ENCODE assay signal across 1 cellular context in the genomic region with DNA sequence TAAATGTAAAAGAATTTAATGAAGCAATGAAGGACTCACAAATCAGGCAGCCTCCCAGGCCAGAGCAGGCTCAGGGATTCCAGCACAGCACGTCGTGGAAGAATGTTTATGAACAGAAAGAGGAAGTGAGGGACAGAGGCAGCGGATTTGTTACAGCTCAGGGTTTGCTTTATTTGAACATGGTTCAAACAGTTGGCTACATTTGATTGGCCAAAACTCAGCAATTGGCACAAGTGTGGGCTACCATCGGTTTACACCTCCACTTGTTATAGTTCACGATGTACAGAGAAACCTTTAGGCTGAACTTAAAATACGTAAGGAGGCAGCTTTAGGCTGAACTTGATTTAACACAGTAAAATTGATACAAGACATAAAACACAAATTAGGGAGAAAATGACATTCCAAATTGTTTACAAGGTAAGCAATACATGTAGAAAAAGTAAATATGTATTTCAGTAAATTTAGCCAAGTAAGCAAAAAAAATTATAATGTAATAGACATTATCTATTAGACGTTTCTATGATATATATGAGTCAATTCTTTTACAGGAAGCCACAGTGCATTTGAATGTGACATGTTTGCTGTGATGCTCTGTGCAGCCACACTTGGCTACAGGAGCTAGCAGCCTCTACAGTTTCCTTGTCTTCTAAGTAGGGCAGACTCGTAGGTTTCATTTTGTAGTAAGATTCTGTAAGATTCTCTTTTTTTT.
TF ChIP-seq lines count a peak whose summit lies in the region.

No MANE protein-coding gene starts in this region.

TF ChIP-seq in K562, 482 proteins besides CTCF, POLR2A, EP300 and RAD21 (continued from another document and continues in another):
- TF ChIP-seq ZHX1 (conservative IDR thresholded peaks at IDR 0.05; ENCODE audit: low read length): no peak
- TF ChIP-seq SMARCA4 (IDR thresholded peaks at IDR 0.05): peak; percentile 35; the same call in 1 of the 2 replicates
- 0 out of 4 replicates have a peak, but pooled peaks of 1 of the 2 experiments have one; percentile 36 for TF ChIP-seq SRF (CRISPR knock-in tag; IDR thresholded peaks at IDR 0.05)
- TF ChIP-seq, protein P1, sequence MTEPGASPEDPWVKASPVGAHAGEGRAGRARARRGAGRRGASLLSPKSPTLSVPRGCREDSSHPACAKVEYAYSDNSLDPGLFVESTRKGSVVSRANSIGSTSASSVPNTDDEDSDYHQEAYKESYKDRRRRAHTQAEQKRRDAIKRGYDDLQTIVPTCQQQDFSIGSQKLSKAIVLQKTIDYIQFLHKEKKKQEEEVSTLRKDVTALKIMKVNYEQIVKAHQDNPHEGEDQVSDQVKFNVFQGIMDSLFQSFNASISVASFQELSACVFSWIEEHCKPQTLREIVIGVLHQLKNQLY (CRISPR knock-in tag; conservative IDR thresholded peaks at IDR 0.05): no peak
- TF ChIP-seq MXI1 (IDR thresholded peaks at IDR 0.05; ENCODE audit: low read depth, low read length): no peak
- 0 out of 2 replicates have a peak, but pooled peaks have one; percentile 64 for TF ChIP-seq ZNF76 (CRISPR knock-in tag; IDR thresholded peaks at IDR 0.05; ENCODE audit: borderline replicate concordance)
- TF ChIP-seq CEBPG (CRISPR knock-in tag; IDR thresholded peaks at IDR 0.05): no peak
- no peak for TF ChIP-seq CEBPG (tag; conservative IDR thresholded peaks at IDR 0.05 in 1 of 2, IDR thresholded peaks at IDR 0.05 in 1 of 2)
- TF ChIP-seq CTCFL (IDR thresholded peaks at IDR 0.05; ENCODE audit: borderline replicate concordance, insufficient read depth, low read depth, low read length, poor library complexity, severe bottlenecking): no peak
- 0 out of 2 replicates have a peak, but pooled peaks have one; percentile 32 for TF ChIP-seq ZNF41 (CRISPR knock-in tag; conservative IDR thresholded peaks at IDR 0.05)
- no peak for TF ChIP-seq TRIM24 (IDR thresholded peaks at IDR 0.05)
- TF ChIP-seq SMAD4 (CRISPR knock-in tag; conservative IDR thresholded peaks at IDR 0.05): peak; percentile 50; the same call in 1 of the 2 replicates
- no peak for TF ChIP-seq ZNF174 (CRISPR knock-in tag; IDR thresholded peaks at IDR 0.05)
- TF ChIP-seq BRD9 (IDR thresholded peaks at IDR 0.05; ENCODE audit: low read depth, partially characterized antibody): no peak
- TF ChIP-seq BRD4 (IDR thresholded peaks at IDR 0.05): no peak
- TF ChIP-seq IRF1 (CRISPR knock-in tag; IDR thresholded peaks at IDR 0.05; ENCODE audit: borderline replicate concordance): no peak
- no peak for TF ChIP-seq SREBF1 (IDR thresholded peaks at IDR 0.05; ENCODE audit: borderline replicate concordance, low read depth, low read length)
- TF ChIP-seq GATA2 (CRISPR knock-in tag; IDR thresholded peaks at IDR 0.05): no peak
- TF ChIP-seq SETDB1 (IDR thresholded peaks at IDR 0.05; ENCODE audit: low read length): no peak
- TF ChIP-seq FIP1L1 (IDR thresholded peaks at IDR 0.05; ENCODE audit: low read depth, low read length, poor library complexity, severe bottlenecking): no peak
- peak; percentile 11; the same call in 1 of the 2 replicates for TF ChIP-seq JUND (IDR thresholded peaks at IDR 0.05; ENCODE audit: borderline replicate concordance, low read depth, low read length)
- TF ChIP-seq JUND (tag; IDR thresholded peaks at IDR 0.05; ENCODE audit: borderline replicate concordance, low read depth, low read length): no peak; the same call in 2 of the 3 replicates
- TF ChIP-seq ZNF175 (CRISPR knock-in tag; IDR thresholded peaks at IDR 0.05; ENCODE audit: low read depth): peak; percentile 80; the same call in 1 of the 2 replicates
- TF ChIP-seq CTBP1 (IDR thresholded peaks at IDR 0.05; ENCODE audit: borderline replicate concordance): no peak
- no peak for TF ChIP-seq ZNF354B (CRISPR knock-in tag; IDR thresholded peaks at IDR 0.05)
- TF ChIP-seq, protein P2, sequence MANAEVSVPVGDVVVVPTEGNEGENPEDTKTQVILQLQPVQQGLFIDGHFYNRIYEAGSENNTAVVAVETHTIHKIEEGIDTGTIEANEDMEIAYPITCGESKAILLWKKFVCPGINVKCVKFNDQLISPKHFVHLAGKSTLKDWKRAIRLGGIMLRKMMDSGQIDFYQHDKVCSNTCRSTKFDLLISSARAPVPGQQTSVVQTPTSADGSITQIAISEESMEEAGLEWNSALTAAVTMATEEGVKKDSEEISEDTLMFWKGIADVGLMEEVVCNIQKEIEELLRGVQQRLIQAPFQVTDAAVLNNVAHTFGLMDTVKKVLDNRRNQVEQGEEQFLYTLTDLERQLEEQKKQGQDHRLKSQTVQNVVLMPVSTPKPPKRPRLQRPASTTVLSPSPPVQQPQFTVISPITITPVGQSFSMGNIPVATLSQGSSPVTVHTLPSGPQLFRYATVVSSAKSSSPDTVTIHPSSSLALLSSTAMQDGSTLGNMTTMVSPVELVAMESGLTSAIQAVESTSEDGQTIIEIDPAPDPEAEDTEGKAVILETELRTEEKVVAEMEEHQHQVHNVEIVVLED (CRISPR knock-in tag; IDR thresholded peaks at IDR 0.05): peak; percentile 47; the same call in 1 of the 2 replicates
- TF ChIP-seq NFXL1 (CRISPR knock-in tag; IDR thresholded peaks at IDR 0.05): no peak; the same call in 1 of the 2 replicates
- no peak for TF ChIP-seq ZKSCAN1 (IDR thresholded peaks at IDR 0.05; ENCODE audit: low read depth, low read length)
- TF ChIP-seq KDM2B (CRISPR knock-in tag; IDR thresholded peaks at IDR 0.05): no peak
- TF ChIP-seq FOXA1 (IDR thresholded peaks at IDR 0.05; ENCODE audit: borderline replicate concordance): no peak
- TF ChIP-seq ZNF766 (CRISPR knock-in tag; conservative IDR thresholded peaks at IDR 0.05): no peak
- no peak for TF ChIP-seq DNMT1 (IDR thresholded peaks at IDR 0.05)
- no peak for TF ChIP-seq KLF13 (tag; IDR thresholded peaks at IDR 0.05; ENCODE audit: borderline replicate concordance, low read depth)
- no peak for TF ChIP-seq RBM34 (IDR thresholded peaks at IDR 0.05; ENCODE audit: borderline replicate concordance, insufficient read depth, low read length)
- TF ChIP-seq SIX5 (IDR thresholded peaks at IDR 0.05; ENCODE audit: borderline replicate concordance in 1 of 2, insufficient read depth in 1 of 2, low read depth in 1 of 2, low read length in 2 of 2): no peak
- TF ChIP-seq, protein P3, sequence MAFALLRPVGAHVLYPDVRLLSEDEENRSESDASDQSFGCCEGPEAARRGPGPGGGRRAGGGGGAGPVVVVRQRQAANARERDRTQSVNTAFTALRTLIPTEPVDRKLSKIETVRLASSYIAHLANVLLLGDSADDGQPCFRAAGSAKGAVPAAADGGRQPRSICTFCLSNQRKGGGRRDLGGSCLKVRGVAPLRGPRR (CRISPR knock-in tag; IDR thresholded peaks at IDR 0.05): no peak
- TF ChIP-seq MED1 (CRISPR knock-in tag; IDR thresholded peaks at IDR 0.05; ENCODE audit: borderline replicate concordance): no peak
- TF ChIP-seq RBM14 (IDR thresholded peaks at IDR 0.05; ENCODE audit: borderline replicate concordance, insufficient read depth, low read depth, low read length): no peak
- TF ChIP-seq, protein P4, sequence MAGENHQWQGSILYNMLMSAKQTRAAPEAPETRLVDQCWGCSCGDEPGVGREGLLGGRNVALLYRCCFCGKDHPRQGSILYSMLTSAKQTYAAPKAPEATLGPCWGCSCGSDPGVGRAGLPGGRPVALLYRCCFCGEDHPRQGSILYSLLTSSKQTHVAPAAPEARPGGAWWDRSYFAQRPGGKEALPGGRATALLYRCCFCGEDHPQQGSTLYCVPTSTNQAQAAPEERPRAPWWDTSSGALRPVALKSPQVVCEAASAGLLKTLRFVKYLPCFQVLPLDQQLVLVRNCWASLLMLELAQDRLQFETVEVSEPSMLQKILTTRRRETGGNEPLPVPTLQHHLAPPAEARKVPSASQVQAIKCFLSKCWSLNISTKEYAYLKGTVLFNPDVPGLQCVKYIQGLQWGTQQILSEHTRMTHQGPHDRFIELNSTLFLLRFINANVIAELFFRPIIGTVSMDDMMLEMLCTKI (IDR thresholded peaks at IDR 0.05; ENCODE audit: partially characterized antibody): no peak
- peak; percentile 71 for TF ChIP-seq L3MBTL2 (IDR thresholded peaks at IDR 0.05)
- TF ChIP-seq PHF8 (IDR thresholded peaks at IDR 0.05; ENCODE audit: borderline replicate concordance, low read length): 0 out of 2 replicates have a peak, but pooled peaks have one; percentile 14
- TF ChIP-seq PHTF2 (CRISPR knock-in tag; IDR thresholded peaks at IDR 0.05): no peak
- no peak for TF ChIP-seq CCAR2 (IDR thresholded peaks at IDR 0.05; ENCODE audit: low read depth, low read length)
- TF ChIP-seq, protein P5, sequence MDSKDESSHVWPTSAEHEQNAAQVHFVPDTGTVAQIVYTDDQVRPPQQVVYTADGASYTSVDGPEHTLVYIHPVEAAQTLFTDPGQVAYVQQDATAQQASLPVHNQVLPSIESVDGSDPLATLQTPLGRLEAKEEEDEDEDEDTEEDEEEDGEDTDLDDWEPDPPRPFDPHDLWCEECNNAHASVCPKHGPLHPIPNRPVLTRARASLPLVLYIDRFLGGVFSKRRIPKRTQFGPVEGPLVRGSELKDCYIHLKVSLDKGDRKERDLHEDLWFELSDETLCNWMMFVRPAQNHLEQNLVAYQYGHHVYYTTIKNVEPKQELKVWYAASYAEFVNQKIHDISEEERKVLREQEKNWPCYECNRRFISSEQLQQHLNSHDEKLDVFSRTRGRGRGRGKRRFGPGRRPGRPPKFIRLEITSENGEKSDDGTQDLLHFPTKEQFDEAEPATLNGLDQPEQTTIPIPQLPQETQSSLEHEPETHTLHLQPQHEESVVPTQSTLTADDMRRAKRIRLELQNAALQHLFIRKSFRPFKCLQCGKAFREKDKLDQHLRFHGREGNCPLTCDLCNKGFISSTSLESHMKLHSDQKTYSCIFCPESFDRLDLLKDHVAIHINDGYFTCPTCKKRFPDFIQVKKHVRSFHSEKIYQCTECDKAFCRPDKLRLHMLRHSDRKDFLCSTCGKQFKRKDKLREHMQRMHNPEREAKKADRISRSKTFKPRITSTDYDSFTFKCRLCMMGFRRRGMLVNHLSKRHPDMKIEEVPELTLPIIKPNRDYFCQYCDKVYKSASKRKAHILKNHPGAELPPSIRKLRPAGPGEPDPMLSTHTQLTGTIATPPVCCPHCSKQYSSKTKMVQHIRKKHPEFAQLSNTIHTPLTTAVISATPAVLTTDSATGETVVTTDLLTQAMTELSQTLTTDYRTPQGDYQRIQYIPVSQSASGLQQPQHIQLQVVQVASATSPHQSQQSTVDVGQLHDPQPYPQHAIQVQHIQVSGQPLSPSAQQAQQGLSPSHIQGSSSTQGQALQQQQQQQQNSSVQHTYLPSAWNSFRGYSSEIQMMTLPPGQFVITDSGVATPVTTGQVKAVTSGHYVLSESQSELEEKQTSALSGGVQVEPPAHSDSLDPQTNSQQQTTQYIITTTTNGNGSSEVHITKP (IDR thresholded peaks at IDR 0.05; ENCODE audit: partially characterized antibody): no peak
- TF ChIP-seq DDX20 (tag; IDR thresholded peaks at IDR 0.05; ENCODE audit: low read depth): 0 out of 2 replicates have a peak, but pooled peaks have one; percentile 16
